ENCODE assay signal across 9 cellular contexts in genomic region chr19:51560339-51560738, GRCh38. TPM values are rescaled to one million over a fixed set of nuclear protein-coding genes. Genes with fewer than 3 reads are reported as not detected.
"Had no signal": no experiment of that assay in that cellular context is flagged by ENCODE, and none has a peak within 500 bp of the region (broad histone marks: within the 10 kb centered on the region; RNA-seq: fewer than 3 reads in every experiment).

No MANE protein-coding gene starts in this region.

- H3K4me3 ChIP-seq: HAP-1 had no signal

- H3K27ac Mint-ChIP-seq: HFFc6 had no signal

- ATAC-seq: HCT116 had no signal

- H3K9me3 Mint-ChIP-seq: HFFc6 had no signal

- H3K9me3 ChIP-seq: HAP-1 had no signal

- H3K36me3 ChIP-seq: HAP-1 had no signal

- DNase-seq: GOT3, H7, HFFc6, IMR-90 had no signal

- H3K4me1 ChIP-seq: HAP-1 had no signal

- FAIRE-seq: HTR-8/SVneo had no signal

- H3K4me3 Mint-ChIP-seq: HFFc6 had no signal

RNA-seq across cellular contexts. Expression of gene SIGLEC6, which starts 28.9 kb away (rescaled TPM):
- total RNA-seq: H4, H7, HFFc6, HT-29, IMR-90 had no signal
- polyA plus RNA-seq: IMR-90 had no signal

RNA-seq across cellular contexts. Expression of gene SIGLEC12, which starts 58.7 kb away (rescaled TPM):
- total RNA-seq: H4, H7, HFFc6, HT-29, IMR-90 had no signal
- polyA plus RNA-seq: IMR-90 had no signal
